ENCODE assay signal across 2 cellular contexts in the genomic region with DNA sequence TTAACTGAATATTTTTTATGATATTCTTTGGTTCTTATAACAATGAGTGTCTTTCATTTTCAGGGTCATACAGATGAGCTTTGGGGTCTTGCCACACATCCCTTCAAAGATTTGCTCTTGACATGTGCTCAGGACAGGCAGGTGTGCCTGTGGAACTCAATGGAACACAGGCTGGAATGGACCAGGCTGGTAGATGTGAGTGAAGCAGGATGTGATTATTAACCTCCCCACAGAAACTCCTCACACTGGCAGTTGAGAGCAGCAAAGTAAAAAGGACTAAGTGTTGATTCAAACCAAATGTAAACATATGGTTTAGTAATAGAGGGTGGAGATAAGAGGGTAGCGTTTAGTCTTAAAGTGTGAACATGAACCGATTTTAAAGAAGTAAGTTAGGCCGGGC.
TF ChIP-seq lines count a peak whose summit lies in the region.

No MANE protein-coding gene starts in this region.

TF ChIP-seq in A549, 52 proteins besides CTCF, POLR2A, EP300 and RAD21 (continued from another document):
- TF ChIP-seq USF2 (IDR thresholded peaks at IDR 0.05) (no peak), EHMT2 (IDR thresholded peaks at IDR 0.05; ENCODE audit: low read depth) (no peak), FOXS1 (CRISPR knock-in tag; IDR thresholded peaks at IDR 0.05) (no peak), NFE2L2 (conservative IDR thresholded peaks at IDR 0.05; ENCODE audit: low read length) (no peak), MAZ (IDR thresholded peaks at IDR 0.05; ENCODE audit: borderline replicate concordance, low read depth, low read length) (no peak), HOXB5 (CRISPR knock-in tag; IDR thresholded peaks at IDR 0.05) (no peak), RNF2 (IDR thresholded peaks at IDR 0.05; ENCODE audit: borderline replicate concordance, low read depth) (no peak), POLR2AphosphoS2 (conservative IDR thresholded peaks at IDR 0.05; ENCODE audit: low read length) (no peak), TP53 (CRISPR knock-in tag; IDR thresholded peaks at IDR 0.05) (no peak), BCL3 (IDR thresholded peaks at IDR 0.05) (no peak)
- TF ChIP-seq, protein P1, sequence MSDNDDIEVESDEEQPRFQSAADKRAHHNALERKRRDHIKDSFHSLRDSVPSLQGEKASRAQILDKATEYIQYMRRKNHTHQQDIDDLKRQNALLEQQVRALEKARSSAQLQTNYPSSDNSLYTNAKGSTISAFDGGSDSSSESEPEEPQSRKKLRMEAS (IDR thresholded peaks at IDR 0.05), result no peak
- TF ChIP-seq, protein P2, sequence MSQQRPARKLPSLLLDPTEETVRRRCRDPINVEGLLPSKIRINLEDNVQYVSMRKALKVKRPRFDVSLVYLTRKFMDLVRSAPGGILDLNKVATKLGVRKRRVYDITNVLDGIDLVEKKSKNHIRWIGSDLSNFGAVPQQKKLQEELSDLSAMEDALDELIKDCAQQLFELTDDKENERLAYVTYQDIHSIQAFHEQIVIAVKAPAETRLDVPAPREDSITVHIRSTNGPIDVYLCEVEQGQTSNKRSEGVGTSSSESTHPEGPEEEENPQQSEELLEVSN (IDR thresholded peaks at IDR 0.05; ENCODE audit: borderline replicate concordance, low read depth), result no peak

TF ChIP-seq in IMR-90, 13 proteins besides CTCF, POLR2A, EP300 and RAD21 (continued from another document):
- no peak for TF ChIP-seq MXI1 (IDR thresholded peaks at IDR 0.05; ENCODE audit: borderline replicate concordance, low read depth, low read length)
- TF ChIP-seq NFE2L2 (IDR thresholded peaks at IDR 0.05; ENCODE audit: low read depth, low read length), result no peak
- no peak for TF ChIP-seq RFX5 (IDR thresholded peaks at IDR 0.05; ENCODE audit: low read depth, low read length)
- TF ChIP-seq FOS (IDR thresholded peaks at IDR 0.05; ENCODE audit: low read depth, low read length), result no peak
- TF ChIP-seq BHLHE40 (IDR thresholded peaks at IDR 0.05; ENCODE audit: low read depth, low read length), result no peak
- TF ChIP-seq SMC3 (IDR thresholded peaks at IDR 0.05; ENCODE audit: low read depth, low read length), result no peak
- TF ChIP-seq, protein P3, sequence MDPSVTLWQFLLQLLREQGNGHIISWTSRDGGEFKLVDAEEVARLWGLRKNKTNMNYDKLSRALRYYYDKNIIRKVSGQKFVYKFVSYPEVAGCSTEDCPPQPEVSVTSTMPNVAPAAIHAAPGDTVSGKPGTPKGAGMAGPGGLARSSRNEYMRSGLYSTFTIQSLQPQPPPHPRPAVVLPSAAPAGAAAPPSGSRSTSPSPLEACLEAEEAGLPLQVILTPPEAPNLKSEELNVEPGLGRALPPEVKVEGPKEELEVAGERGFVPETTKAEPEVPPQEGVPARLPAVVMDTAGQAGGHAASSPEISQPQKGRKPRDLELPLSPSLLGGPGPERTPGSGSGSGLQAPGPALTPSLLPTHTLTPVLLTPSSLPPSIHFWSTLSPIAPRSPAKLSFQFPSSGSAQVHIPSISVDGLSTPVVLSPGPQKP (IDR thresholded peaks at IDR 0.05; ENCODE audit: borderline replicate concordance, low read depth, low read length), result no peak
